8 cellular contexts compared by ENCODE assay signal in genomic region chr7:35424869-35425495, GRCh38.
DNase-seq lines count a peak whose midpoint lies in the region; ATAC-seq and TF ChIP-seq lines count a peak whose summit lies in the region.

No MANE protein-coding gene starts in this region.

- H3K36me3 ChIP-seq in liver (ENCODE audit: control insufficient read depth in 4 of 4, insufficient read depth in 3 of 4, low read depth in 1 of 4, low read length in 3 of 4), result no peaks in the 10 kb centered on the region

- POLR2A ChIA-PET in GM10248 (lab: Yijun Ruan, JAX), result no interaction called here
- POLR2A ChIA-PET in HEK293T (lab: Yijun Ruan, JAX), result no interaction called here
- POLR2A ChIA-PET in WTC11 (lab: Charles Lee), result no interaction called here

- H3K27ac ChIP-seq in liver (ENCODE audit: low read depth in 1 of 2, low read length in 2 of 2), result no peak overlapping the region

- DNase-seq in GM10248 (ENCODE audit: extremely low spot score) (peak; percentile 68), HEK293T (ENCODE audit: extremely low spot score) (peak; percentile 72), NCI-H146 (lab: John Stamatoyannopoulos, UW) (peak; percentile 70), WTC11 (ENCODE audit: low spot score) (peak; percentile 61), chondrocyte (ENCODE audit: low spot score) (no peak), middle frontal gyrus (ENCODE audit: extremely low spot score, low spot score) (no peak)
- peak; percentile 8 for DNase-seq in stimulated activated CD8-positive, alpha-beta memory T cell treated with anti-CD3 and anti-CD28 coated beads, Interleukin-7, amount 100 ng/mL, for 24 hours (ENCODE audit: low read depth)

- peaks cover 18% of the 10 kb centered on the region for H3K27me3 Mint-ChIP-seq in WTC11 (ENCODE audit: low read depth)
- H3K27me3 Mint-ChIP-seq in chondrocyte (ENCODE audit: low read depth), result peaks cover 26% of the 10 kb centered on the region

- peaks cover 42% of the 10 kb centered on the region for H3K9me3 Mint-ChIP-seq in WTC11
- H3K9me3 Mint-ChIP-seq in chondrocyte (ENCODE audit: low read depth), result peaks cover 12% of the 10 kb centered on the region

- H3K4me1 ChIP-seq in liver (ENCODE audit: control insufficient read depth in 4 of 4, insufficient read depth in 4 of 4, low read length in 3 of 4), result peaks cover 0 to 4% (median 0%) of the 10 kb centered on the region in 4 donors

- H3K9me3 ChIP-seq in liver (ENCODE audit: control insufficient read depth in 4 of 4, low read length in 3 of 4), result no peaks in the 10 kb centered on the region

- 47% methylated on average over 4 of the region's 4 CpGs for WGBS in liver

- ATAC-seq in WTC11, result peak; percentile 82

- H3K4me1 Mint-ChIP-seq in WTC11 (no peaks in the 10 kb centered on the region), chondrocyte (ENCODE audit: low read depth) (no peaks in the 10 kb centered on the region)

- CTCF ChIA-PET in GM10248 (lab: Yijun Ruan, JAX) (interaction anchor here (0.6 to 4.7 kb wide), 18 partner anchors 9 to 894 kb away, joined by 3 to 40 read pairs (median 4); no protein-coding TSS in a partner anchor), HEK293T (lab: Yijun Ruan, JAX) (interaction anchor here (0.6 to 2.0 kb wide), 11 partner anchors 20 to 376 kb away, joined by 3 to 11 read pairs (median 4); no protein-coding TSS in a partner anchor), WTC11 (lab: Charles Lee) (interaction anchor here (0.6 to 3.7 kb wide), 34 partner anchors 9 to 482 kb away, joined by 3 to 33 read pairs (median 4); no protein-coding TSS in a partner anchor)

- peak; percentile 65 for TF ChIP-seq CTCF in GM10248 (IDR thresholded peaks at IDR 0.05; ENCODE audit: control extremely low read depth, extremely low read depth, low read depth, missing control alignments)
- peak; percentile 42; the same call in 1 of the 2 replicates for TF ChIP-seq CTCF in WTC11 (IDR thresholded peaks at IDR 0.05)
- peak; percentile 88 for TF ChIP-seq CTCF in chondrocyte (IDR thresholded peaks at IDR 0.05)
- TF ChIP-seq CTCF in liver (IDR thresholded peaks at IDR 0.05; ENCODE audit: low read depth, low read length, missing input control), result peak; percentile 87

- no peak overlapping the region for H3K9ac ChIP-seq in liver (ENCODE audit: low read depth in 1 of 2, low read length in 2 of 2)

- peak; percentile 88 to 93 for TF ChIP-seq RAD21 in liver (IDR thresholded peaks at IDR 0.05)

- no peak overlapping the region for H3K4me3 ChIP-seq in liver (ENCODE audit: low read depth in 1 of 3, low read length in 3 of 3)

- no peak overlapping the region for H3K4me3 Mint-ChIP-seq in WTC11
- H3K4me3 Mint-ChIP-seq in chondrocyte (ENCODE audit: unreplicated experiment), result no peak overlapping the region

- no peak overlapping the region for H3K27ac Mint-ChIP-seq in WTC11
- H3K27ac Mint-ChIP-seq in chondrocyte (ENCODE audit: unreplicated experiment), result no peak overlapping the region

- no peaks in the 10 kb centered on the region for H3K27me3 ChIP-seq in liver (ENCODE audit: control insufficient read depth in 4 of 4, insufficient read depth in 4 of 4, low read length in 3 of 4)

- H3K36me3 Mint-ChIP-seq in WTC11 (peaks cover 20% of the 10 kb centered on the region), chondrocyte (ENCODE audit: low read depth) (no peaks in the 10 kb centered on the region)

TF ChIP-seq in HEK293T, 16 proteins besides CTCF, POLR2A, EP300 and RAD21:
- TF ChIP-seq ZNF384 (IDR thresholded peaks at IDR 0.05) (peak; percentile 98), SP1 (IDR thresholded peaks at IDR 0.05) (no peak)
TF ChIP-seq in HEK293T: peak in this region for 1.

TF ChIP-seq in WTC11, 78 proteins besides CTCF, POLR2A, EP300 and RAD21 (continues in another document):
- TF ChIP-seq TCF7 (CRISPR knock-in tag; IDR thresholded peaks at IDR 0.05; ENCODE audit: low read depth) (no peak), ZNF263 (CRISPR knock-in tag; IDR thresholded peaks at IDR 0.05; ENCODE audit: low read depth) (no peak), NR1H2 (CRISPR knock-in tag; IDR thresholded peaks at IDR 0.05) (no peak), ZNF121 (CRISPR knock-in tag; IDR thresholded peaks at IDR 0.05) (no peak), PRDM15 (CRISPR knock-in tag; IDR thresholded peaks at IDR 0.05) (no peak), ELF4 (CRISPR knock-in tag; IDR thresholded peaks at IDR 0.05; ENCODE audit: low read depth) (no peak), MLX (CRISPR knock-in tag; IDR thresholded peaks at IDR 0.05) (no peak), NR2C2 (CRISPR knock-in tag; IDR thresholded peaks at IDR 0.05) (no peak)

TF ChIP-seq in liver, 16 proteins besides CTCF, POLR2A, EP300 and RAD21:
- TF ChIP-seq HNF4A (conservative IDR thresholded peaks at IDR 0.05) (no peak), GABPA (IDR thresholded peaks at IDR 0.05 in 1 of 2, conservative IDR thresholded peaks at IDR 0.05 in 1 of 2) (no peak), MAX (IDR thresholded peaks at IDR 0.05) (no peak), FOXA1 (IDR thresholded peaks at IDR 0.05) (no peak)
- TF ChIP-seq, protein P1, sequence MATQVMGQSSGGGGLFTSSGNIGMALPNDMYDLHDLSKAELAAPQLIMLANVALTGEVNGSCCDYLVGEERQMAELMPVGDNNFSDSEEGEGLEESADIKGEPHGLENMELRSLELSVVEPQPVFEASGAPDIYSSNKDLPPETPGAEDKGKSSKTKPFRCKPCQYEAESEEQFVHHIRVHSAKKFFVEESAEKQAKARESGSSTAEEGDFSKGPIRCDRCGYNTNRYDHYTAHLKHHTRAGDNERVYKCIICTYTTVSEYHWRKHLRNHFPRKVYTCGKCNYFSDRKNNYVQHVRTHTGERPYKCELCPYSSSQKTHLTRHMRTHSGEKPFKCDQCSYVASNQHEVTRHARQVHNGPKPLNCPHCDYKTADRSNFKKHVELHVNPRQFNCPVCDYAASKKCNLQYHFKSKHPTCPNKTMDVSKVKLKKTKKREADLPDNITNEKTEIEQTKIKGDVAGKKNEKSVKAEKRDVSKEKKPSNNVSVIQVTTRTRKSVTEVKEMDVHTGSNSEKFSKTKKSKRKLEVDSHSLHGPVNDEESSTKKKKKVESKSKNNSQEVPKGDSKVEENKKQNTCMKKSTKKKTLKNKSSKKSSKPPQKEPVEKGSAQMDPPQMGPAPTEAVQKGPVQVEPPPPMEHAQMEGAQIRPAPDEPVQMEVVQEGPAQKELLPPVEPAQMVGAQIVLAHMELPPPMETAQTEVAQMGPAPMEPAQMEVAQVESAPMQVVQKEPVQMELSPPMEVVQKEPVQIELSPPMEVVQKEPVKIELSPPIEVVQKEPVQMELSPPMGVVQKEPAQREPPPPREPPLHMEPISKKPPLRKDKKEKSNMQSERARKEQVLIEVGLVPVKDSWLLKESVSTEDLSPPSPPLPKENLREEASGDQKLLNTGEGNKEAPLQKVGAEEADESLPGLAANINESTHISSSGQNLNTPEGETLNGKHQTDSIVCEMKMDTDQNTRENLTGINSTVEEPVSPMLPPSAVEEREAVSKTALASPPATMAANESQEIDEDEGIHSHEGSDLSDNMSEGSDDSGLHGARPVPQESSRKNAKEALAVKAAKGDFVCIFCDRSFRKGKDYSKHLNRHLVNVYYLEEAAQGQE (IDR thresholded peaks at IDR 0.05), result no peak
- TF ChIP-seq, protein P2, sequence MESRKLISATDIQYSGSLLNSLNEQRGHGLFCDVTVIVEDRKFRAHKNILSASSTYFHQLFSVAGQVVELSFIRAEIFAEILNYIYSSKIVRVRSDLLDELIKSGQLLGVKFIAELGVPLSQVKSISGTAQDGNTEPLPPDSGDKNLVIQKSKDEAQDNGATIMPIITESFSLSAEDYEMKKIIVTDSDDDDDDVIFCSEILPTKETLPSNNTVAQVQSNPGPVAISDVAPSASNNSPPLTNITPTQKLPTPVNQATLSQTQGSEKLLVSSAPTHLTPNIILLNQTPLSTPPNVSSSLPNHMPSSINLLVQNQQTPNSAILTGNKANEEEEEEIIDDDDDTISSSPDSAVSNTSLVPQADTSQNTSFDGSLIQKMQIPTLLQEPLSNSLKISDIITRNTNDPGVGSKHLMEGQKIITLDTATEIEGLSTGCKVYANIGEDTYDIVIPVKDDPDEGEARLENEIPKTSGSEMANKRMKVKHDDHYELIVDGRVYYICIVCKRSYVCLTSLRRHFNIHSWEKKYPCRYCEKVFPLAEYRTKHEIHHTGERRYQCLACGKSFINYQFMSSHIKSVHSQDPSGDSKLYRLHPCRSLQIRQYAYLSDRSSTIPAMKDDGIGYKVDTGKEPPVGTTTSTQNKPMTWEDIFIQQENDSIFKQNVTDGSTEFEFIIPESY (IDR thresholded peaks at IDR 0.05), result no peak
TF ChIP-seq in liver: peak in this region for 0.

Comparison
In these comparisons a context has a peak if more than half of its experiments do, and no peak if none do; other contexts are left out.
1. DNase-seq: peak in GM10248 (single experiment), HEK293T (single experiment), NCI-H146 (single experiment), WTC11 (single experiment) and stimulated activated CD8-positive, alpha-beta memory T cell treated with anti-CD3 and anti-CD28 coated beads, Interleukin-7, amount 100 ng/mL, for 24 hours (single experiment); none in chondrocyte (single experiment) and middle frontal gyrus (single experiment).
2. Peak in every context shown above with its lines, with median percentiles within 50 percentile points of each other: CTCF ChIP-seq.